8 cellular contexts compared by ENCODE assay signal in genomic region chr16:74984194-74984669, GRCh38. TPM values are rescaled to one million over a fixed set of nuclear protein-coding genes. Genes with fewer than 3 reads are reported as not detected.
DNase-seq lines count a peak whose midpoint lies in the region; ATAC-seq and TF ChIP-seq lines count a peak whose summit lies in the region.

No MANE protein-coding gene starts in this region.

- CTCF ChIA-PET in activated naive CD4-positive, alpha-beta T cell treated with anti-CD3 and anti-CD28 coated beads for 36 hours (lab: Charles Lee) = interaction anchor here (1.0 to 4.9 kb wide), 4 partner anchors 14 to 396 kb away, joined by 3 to 27 read pairs (median 8); partner anchors contain the start of gene ZNRF1

- peak overlapping the region; percentile 94 to 99 (median 98) for H3K4me3 Mint-ChIP-seq in CD4-positive, CD25-positive, alpha-beta regulatory T cell
- H3K4me3 Mint-ChIP-seq in IgD-negative memory B cell = peak overlapping the region; percentile 91 to 100 (median 95)
- H3K4me3 Mint-ChIP-seq in activated naive CD4-positive, alpha-beta T cell treated with anti-CD3 and anti-CD28 coated beads for 36 hours = peak overlapping the region; percentile 88

- H3K9me3 ChIP-seq in CD4-positive, CD25-positive, alpha-beta regulatory T cell (ENCODE audit: control insufficient read depth in 2 of 2, low read length in 2 of 2) = no peaks in the 10 kb centered on the region
- H3K9me3 ChIP-seq in skeletal muscle tissue (ENCODE audit: control insufficient read depth in 3 of 3, low read length in 3 of 3) = no peaks in the 10 kb centered on the region

- peak overlapping the region in 2 of 3 donors; percentile 38 to 98 for H3K27ac Mint-ChIP-seq in CD4-positive, CD25-positive, alpha-beta regulatory T cell
- peak overlapping the region in 1 of 3 donors; percentile 89 for H3K27ac Mint-ChIP-seq in IgD-negative memory B cell
- H3K27ac Mint-ChIP-seq in activated naive CD4-positive, alpha-beta T cell treated with anti-CD3 and anti-CD28 coated beads for 36 hours = peak overlapping the region; percentile 73

- intact Hi-C loops in activated naive CD4-positive, alpha-beta T cell treated with anti-CD3 and anti-CD28 coated beads for 36 hours (cut with micrococcal nuclease) = loop anchor here (2.0 kb wide), 1 partner anchor 283 kb away; the partner anchor contains the start of gene MLKL
- intact Hi-C loops in left ventricle myocardium superior (cut with micrococcal nuclease) = no loop called here

- H3K9ac ChIP-seq in skeletal muscle tissue (ENCODE audit: low read depth in 1 of 3, low read length in 3 of 3) = peak overlapping the region; percentile 89 to 98 (median 93)

- H3K9me3 Mint-ChIP-seq in CD4-positive, CD25-positive, alpha-beta regulatory T cell = no peaks in the 10 kb centered on the region
- no peaks in the 10 kb centered on the region for H3K9me3 Mint-ChIP-seq in IgD-negative memory B cell
- H3K9me3 Mint-ChIP-seq in activated naive CD4-positive, alpha-beta T cell treated with anti-CD3 and anti-CD28 coated beads for 36 hours = no peaks in the 10 kb centered on the region

- H3K27ac ChIP-seq in CD4-positive, CD25-positive, alpha-beta regulatory T cell (ENCODE audit: insufficient read depth, low read length, poor library complexity, severe bottlenecking) = peak overlapping the region; percentile 75
- H3K27ac ChIP-seq in skeletal muscle tissue (ENCODE audit: low read depth, low read length) = peak overlapping the region; percentile 80

- H3K27me3 ChIP-seq in CD4-positive, CD25-positive, alpha-beta regulatory T cell (ENCODE audit: control insufficient read depth, insufficient read depth, low read length) = no peaks in the 10 kb centered on the region
- no peaks in the 10 kb centered on the region for H3K27me3 ChIP-seq in skeletal muscle tissue (ENCODE audit: control insufficient read depth in 3 of 3, insufficient read depth in 3 of 3, low read length in 3 of 3)

- H3K36me3 Mint-ChIP-seq in CD4-positive, CD25-positive, alpha-beta regulatory T cell = no peaks in the 10 kb centered on the region
- peaks cover 2% of the 10 kb centered on the region for H3K36me3 Mint-ChIP-seq in IgD-negative memory B cell
- no peaks in the 10 kb centered on the region for H3K36me3 Mint-ChIP-seq in activated naive CD4-positive, alpha-beta T cell treated with anti-CD3 and anti-CD28 coated beads for 36 hours (ENCODE audit: low read depth)

- no peak for TF ChIP-seq CTCF in GM13976 (IDR thresholded peaks at IDR 0.05; ENCODE audit: borderline replicate concordance, control extremely low read depth, extremely low read depth, insufficient read depth, missing control alignments)

- H3K4me1 Mint-ChIP-seq in CD4-positive, CD25-positive, alpha-beta regulatory T cell = peaks cover 5 to 29% (median 18%) of the 10 kb centered on the region in 4 donors
- H3K4me1 Mint-ChIP-seq in IgD-negative memory B cell = peaks cover 5 to 14% (median 11%) of the 10 kb centered on the region in 3 donors
- H3K4me1 Mint-ChIP-seq in activated naive CD4-positive, alpha-beta T cell treated with anti-CD3 and anti-CD28 coated beads for 36 hours (ENCODE audit: low read depth) = peaks cover 16% of the 10 kb centered on the region

- peaks cover 11% of the 10 kb centered on the region for H3K4me1 ChIP-seq in CD4-positive, CD25-positive, alpha-beta regulatory T cell (ENCODE audit: control insufficient read depth, insufficient read depth, low read length, poor library complexity, severe bottlenecking)
- H3K4me1 ChIP-seq in skeletal muscle tissue (ENCODE audit: control insufficient read depth in 3 of 3, insufficient read depth in 3 of 3, low read length in 3 of 3) = peaks cover 0 to 9% (median 4%) of the 10 kb centered on the region in 3 donors

- DNase-seq in CD4-positive, CD25-positive, alpha-beta regulatory T cell = peak in 2 of 3 donors; percentile 20 to 50
- DNase-seq in activated naive CD4-positive, alpha-beta T cell treated with anti-CD3 and anti-CD28 coated beads for 36 hours = peak; percentile 42
- DNase-seq in left ventricle myocardium superior = no peak
- DNase-seq in GM13976 (ENCODE audit: low spot score) = no peak

- no peaks in the 10 kb centered on the region for H3K36me3 ChIP-seq in CD4-positive, CD25-positive, alpha-beta regulatory T cell (ENCODE audit: control insufficient read depth, insufficient read depth, low read length)
- H3K36me3 ChIP-seq in skeletal muscle tissue (ENCODE audit: control insufficient read depth in 3 of 3, insufficient read depth in 3 of 3, low read length in 3 of 3) = no peaks in the 10 kb centered on the region

- peak overlapping the region; percentile 82 for H3K4me3 ChIP-seq in CD4-positive, CD25-positive, alpha-beta regulatory T cell (ENCODE audit: low read depth, low read length)
- peak overlapping the region; percentile 93 to 99 (median 98) for H3K4me3 ChIP-seq in skeletal muscle tissue (ENCODE audit: low read length in 3 of 3)

- no peak for ATAC-seq in CD4-positive, CD25-positive, alpha-beta regulatory T cell (ENCODE audit: low read depth in 2 of 2)
- ATAC-seq in left ventricle myocardium superior (peak; percentile 8), GM18498 (IDR thresholded peaks at IDR 0.05; ENCODE audit: unreplicated experiment) (no peak), GM21528 (IDR thresholded peaks at IDR 0.05; ENCODE audit: low FRiP score, unreplicated experiment) (no peak)

- H3K27me3 Mint-ChIP-seq in CD4-positive, CD25-positive, alpha-beta regulatory T cell = peaks cover 8% of the 10 kb centered on the region
- no peaks in the 10 kb centered on the region for H3K27me3 Mint-ChIP-seq in IgD-negative memory B cell
- no peaks in the 10 kb centered on the region for H3K27me3 Mint-ChIP-seq in activated naive CD4-positive, alpha-beta T cell treated with anti-CD3 and anti-CD28 coated beads for 36 hours (ENCODE audit: low read depth)

- in situ Hi-C loops in GM13976 (cut with MboI; ENCODE audit: low sequenced_read_pairs, unreplicated experiment) = no loop called here

RNA-seq across cellular contexts. Expression of gene WDR59, which starts 0.7 kb away (rescaled TPM):
- 89.2 TPM for total RNA-seq in CD4-positive, CD25-positive, alpha-beta regulatory T cell
- 10 to 100 TPM; 11.4 to 14.9 (median 13.0) TPM for polyA plus RNA-seq in CD4-positive, CD25-positive, alpha-beta regulatory T cell
- 9.2 TPM for polyA plus RNA-seq in IgD-negative memory B cell
- total RNA-seq in activated naive CD4-positive, alpha-beta T cell treated with anti-CD3 and anti-CD28 coated beads for 36 hours = 10 to 100 TPM; 47.8 to 55.6 TPM
- total RNA-seq in left ventricle myocardium superior (59.6 TPM), skeletal muscle tissue (16.7 TPM)

RNA-seq across cellular contexts. Expression of gene ZNRF1, which starts 14.6 kb away (rescaled TPM):
- total RNA-seq in CD4-positive, CD25-positive, alpha-beta regulatory T cell = 15.1 TPM
- polyA plus RNA-seq in CD4-positive, CD25-positive, alpha-beta regulatory T cell = 1 to 10 TPM; 3.2 to 8.6 (median 5.8) TPM
- polyA plus RNA-seq in IgD-negative memory B cell = not detected
- total RNA-seq in activated naive CD4-positive, alpha-beta T cell treated with anti-CD3 and anti-CD28 coated beads for 36 hours = 10 to 100 TPM; 35.3 to 35.7 TPM
- 24.5 TPM for total RNA-seq in left ventricle myocardium superior
- total RNA-seq in skeletal muscle tissue = 7.8 TPM

Comparison
In these comparisons a context has a peak if more than half of its experiments do, and no peak if none do; other contexts are left out.
1. DNase-seq: peak in CD4-positive, CD25-positive, alpha-beta regulatory T cell (2 of 3) and activated naive CD4-positive, alpha-beta T cell treated with anti-CD3 and anti-CD28 coated beads for 36 hours (single experiment); none in left ventricle myocardium superior (single experiment) and GM13976 (single experiment).
2. Peak in every context shown above with its lines, with median percentiles within 50 percentile points of each other: H3K4me3 Mint-ChIP-seq.